In genomic region chr20:32681175-32682084, GRCh38 we compare ENCODE assay signal across 8 cellular contexts. TPM values are rescaled to one million over a fixed set of nuclear protein-coding genes. Genes with fewer than 3 reads are reported as not detected.
DNase-seq lines count a peak whose midpoint lies in the region; ATAC-seq and TF ChIP-seq lines count a peak whose summit lies in the region.
"Had no signal": no experiment of that assay in that cellular context is flagged by ENCODE, and none has a peak within 500 bp of the region (broad histone marks: within the 10 kb centered on the region; RNA-seq: fewer than 3 reads in every experiment).

No MANE protein-coding gene starts in this region.

- no peak for TF ChIP-seq POLR2A in sigmoid colon (IDR thresholded peaks at IDR 0.05)

- peaks cover 11 to 18% of the 10 kb centered on the region in 2 donors for H3K4me1 Mint-ChIP-seq in natural killer cell treated with Interleukin-12 subunit alpha and Interleukin-12 subunit beta and Interleukin-15 and Interleukin-18, amount 100 ng/mL, for 72 hours (ENCODE audit: low read depth in 2 of 2)

- no peaks in the 10 kb centered on the region for H3K9me3 ChIP-seq in sigmoid colon
- H3K9me3 ChIP-seq: SJSA1 had no signal

- no peaks in the 10 kb centered on the region for H3K9me3 Mint-ChIP-seq in natural killer cell treated with Interleukin-12 subunit alpha and Interleukin-12 subunit beta and Interleukin-15 and Interleukin-18, amount 100 ng/mL, for 72 hours

- no peaks in the 10 kb centered on the region for H3K27me3 Mint-ChIP-seq in natural killer cell treated with Interleukin-12 subunit alpha and Interleukin-12 subunit beta and Interleukin-15 and Interleukin-18, amount 100 ng/mL, for 72 hours

- no peaks in the 10 kb centered on the region; the same call in 1 of the 2 replicates for H3K36me3 ChIP-seq in H7 (replicated peaks; ENCODE audit: control insufficient read depth, insufficient read depth, low read length)
- H3K36me3 ChIP-seq in sigmoid colon = no peaks in the 10 kb centered on the region
- H3K36me3 ChIP-seq: SJSA1 had no signal

- no peak for TF ChIP-seq EP300 in sigmoid colon (IDR thresholded peaks at IDR 0.05)

- H3K27me3 ChIP-seq in H7 (ENCODE audit: control insufficient read depth, insufficient read depth, low read length) = no peaks in the 10 kb centered on the region
- no peaks in the 10 kb centered on the region for H3K27me3 ChIP-seq in sigmoid colon
- H3K27me3 ChIP-seq: SJSA1 had no signal

- intact Hi-C loops in sigmoid colon (cut with DNase I) = no loop called here
- intact Hi-C loops in left cardiac atrium (cut with DNase I) = no loop called here

- DNase-seq in H7 (peak; percentile 86), NCI-H2029 treated with DMSO at 0.1 percent for 48 hours (lab: John Stamatoyannopoulos, UW) (peak; percentile 87), astrocyte of the hippocampus (ENCODE audit: low read depth, low spot score) (peak; percentile 46), sigmoid colon (no peak), left cardiac atrium (no peak)
- peak; percentile 64 for DNase-seq in natural killer cell treated with Interleukin-12 subunit alpha and Interleukin-12 subunit beta and Interleukin-15 and Interleukin-18, amount 100 ng/mL, for 72 hours (ENCODE audit: low spot score)

- H3K4me3 Mint-ChIP-seq in natural killer cell treated with Interleukin-12 subunit alpha and Interleukin-12 subunit beta and Interleukin-15 and Interleukin-18, amount 100 ng/mL, for 72 hours = peak overlapping the region; percentile 39

- H3K4me3 ChIP-seq in H7 (ENCODE audit: insufficient read depth, low read depth, low read length) (no peak overlapping the region), sigmoid colon (no peak overlapping the region)
- H3K4me3 ChIP-seq: SJSA1 had no signal

- no peak overlapping the region for H3K27ac ChIP-seq in sigmoid colon
- H3K27ac ChIP-seq: SJSA1 had no signal

- H3K36me3 Mint-ChIP-seq in natural killer cell treated with Interleukin-12 subunit alpha and Interleukin-12 subunit beta and Interleukin-15 and Interleukin-18, amount 100 ng/mL, for 72 hours = no peaks in the 10 kb centered on the region

- no peak for TF ChIP-seq CTCF in sigmoid colon (IDR thresholded peaks at IDR 0.05)

- 46 to 66% methylated on average over 20 of the region's 20 CpGs for WGBS in sigmoid colon, 2 donors

- H3K4me1 ChIP-seq in sigmoid colon = peaks cover 0 to 7% (median 3%) of the 10 kb centered on the region in 4 donors

- H3K27ac Mint-ChIP-seq in natural killer cell treated with Interleukin-12 subunit alpha and Interleukin-12 subunit beta and Interleukin-15 and Interleukin-18, amount 100 ng/mL, for 72 hours = peak overlapping the region; percentile 42 to 87

- ATAC-seq in natural killer cell treated with Interleukin-12 subunit alpha and Interleukin-12 subunit beta and Interleukin-15 and Interleukin-18, amount 100 ng/mL, for 72 hours = peak; percentile 71 to 85
- ATAC-seq in GM21515 (IDR thresholded peaks at IDR 0.05; ENCODE audit: unreplicated experiment) (no peak), left cardiac atrium (no peak)

RNA-seq across cellular contexts. Expression of gene C20orf203, which starts 7.7 kb away (rescaled TPM):
- 0.03 and 0.30 TPM in 2 replicates for total RNA-seq in H7 (2014; rRNA removed; shearing (Covaris generic))
- total RNA-seq in natural killer cell treated with Interleukin-12 subunit alpha and Interleukin-12 subunit beta and Interleukin-15 and Interleukin-18, amount 100 ng/mL, for 72 hours = under 1 TPM; 0.07 to 0.17 TPM
- under 1 TPM in 1 of 4 donors, not detected in 3; 0.28 TPM for total RNA-seq in sigmoid colon
- polyA plus RNA-seq in sigmoid colon = under 1 TPM in 1 of 3 donors, not detected in 2; 0.03 TPM
- total RNA-seq in left cardiac atrium = not detected
- total RNA-seq: SJSA1 had no signal

Comparison
In these comparisons a context has a peak if more than half of its experiments do, and no peak if none do; other contexts are left out.
1. DNase-seq: peak in H7 (single experiment), NCI-H2029 treated with DMSO at 0.1 percent for 48 hours (single experiment), astrocyte of the hippocampus (single experiment) and natural killer cell treated with Interleukin-12 subunit alpha and Interleukin-12 subunit beta and Interleukin-15 and Interleukin-18, amount 100 ng/mL, for 72 hours (single experiment); none in sigmoid colon (single experiment) and left cardiac atrium (single experiment).
2. ATAC-seq: peak in natural killer cell treated with Interleukin-12 subunit alpha and Interleukin-12 subunit beta and Interleukin-15 and Interleukin-18, amount 100 ng/mL, for 72 hours (2 of 2); none in GM21515 (single experiment) and left cardiac atrium (0 of 2).